Comparison of ENCODE assay signal across 5 cellular contexts in the genomic region with DNA sequence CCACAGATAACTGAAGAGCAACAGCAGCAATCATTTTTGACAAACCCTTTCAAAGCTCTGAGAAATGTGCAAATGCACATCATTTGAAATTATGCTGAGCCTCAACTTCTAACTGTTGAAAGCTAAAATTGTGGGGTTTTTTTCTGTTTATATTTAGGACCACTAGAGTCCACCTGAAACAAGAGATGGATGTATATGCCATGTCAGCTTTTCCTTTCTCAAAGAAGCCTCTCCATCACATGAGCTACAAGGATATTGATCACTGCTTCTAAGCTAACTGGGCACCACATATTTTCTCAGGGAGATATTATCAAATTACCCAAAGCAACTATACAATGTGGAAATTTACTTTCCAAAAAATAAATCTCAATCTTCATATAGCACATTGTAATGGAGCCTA.
"Had no signal": no experiment of that assay in that cellular context is flagged by ENCODE, and none has a peak within 500 bp of the region (broad histone marks: within the 10 kb centered on the region; RNA-seq: fewer than 3 reads in every experiment).

No MANE protein-coding gene starts in this region.

- H3K9ac ChIP-seq: KMS-11 had no signal

- FAIRE-seq: HTR-8/SVneo had no signal

- DNase-seq: KBM-7, KG1 had no signal

- H3K4me2 ChIP-seq: KMS-11 had no signal

- H3K27ac ChIP-seq: HL-60, KMS-11 had no signal
